Comparison of ENCODE assay signal across 20 cellular contexts in the genomic region with DNA sequence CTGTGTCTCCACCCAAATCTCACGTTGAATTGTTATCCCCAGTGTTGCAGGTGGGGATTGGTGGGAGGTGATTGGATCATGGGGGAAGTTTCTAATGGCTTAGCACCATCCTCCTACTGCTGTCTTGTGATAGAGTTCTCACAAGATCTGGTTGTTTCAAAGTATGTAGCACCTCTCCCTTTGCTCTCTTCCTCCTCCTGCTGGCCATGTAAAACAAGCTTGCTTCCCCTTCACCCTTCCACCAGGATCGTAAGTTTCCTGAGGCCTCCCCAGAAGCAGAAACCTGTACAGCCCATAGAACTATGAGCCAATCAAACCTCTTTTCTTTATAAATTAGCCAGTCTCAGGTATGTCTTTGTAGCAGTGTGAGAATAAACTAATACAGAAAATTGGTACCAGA.
DNase-seq lines count a peak whose midpoint lies in the region; ATAC-seq, FAIRE-seq and TF ChIP-seq lines count a peak whose summit lies in the region.
"Had no signal": no experiment of that assay in that cellular context is flagged by ENCODE, and none has a peak within 500 bp of the region (broad histone marks: within the 10 kb centered on the region; RNA-seq: fewer than 3 reads in every experiment).

No MANE protein-coding gene starts in this region.

- peaks cover 8% of the 10 kb centered on the region for H3K9me3 ChIP-seq in astrocyte (ENCODE audit: insufficient read depth, low read depth, low read length)
- peaks cover 5% of the 10 kb centered on the region for H3K9me3 ChIP-seq in keratinocyte (ENCODE audit: control insufficient read depth, low read depth, low read length)
- H3K9me3 ChIP-seq in CD4-positive, alpha-beta memory T cell (ENCODE audit: control insufficient read depth in 1 of 2, low read length in 2 of 2), result no peaks in the 10 kb centered on the region
- H3K9me3 ChIP-seq: Peyer's patch had no signal

- ATAC-seq in GM18498 (IDR thresholded peaks at IDR 0.05; ENCODE audit: unreplicated experiment), result no peak
- ATAC-seq: stimulated activated naive B cell treated with anti-CD40 and anti-IgM and Interleukin-4, amounts not matched to agents 10 μg/mL and 1 μg/mL and 100 μg/mL, for 72 hours; T-cell had no signal

- H3K4me1 Mint-ChIP-seq in astrocyte (ENCODE audit: low read depth, unreplicated experiment), result peaks cover 22% of the 10 kb centered on the region
- H3K4me1 Mint-ChIP-seq in CD4-positive, alpha-beta memory T cell, result no peaks in the 10 kb centered on the region
- H3K4me1 Mint-ChIP-seq: B cell; stimulated activated naive B cell treated with anti-CD40 and anti-IgM and Interleukin-4, amounts not matched to agents 10 μg/mL and 1 μg/mL and 100 μg/mL, for 72 hours; T-cell had no signal

- FAIRE-seq in astrocyte (lab: Jason Lieb, UNC) (no peak), keratinocyte (lab: Jason Lieb, UNC) (no peak)
- FAIRE-seq: kidney, urothelium cell line had no signal

- H3K4me2 ChIP-seq in astrocyte (ENCODE audit: low read length) (no peak overlapping the region), keratinocyte (ENCODE audit: control insufficient read depth, extremely low read depth, insufficient read depth, low read depth, low read length) (no peak overlapping the region)

- H3K4me1 ChIP-seq in astrocyte (ENCODE audit: insufficient read depth, low read length), result peaks cover 10% of the 10 kb centered on the region
- H3K4me1 ChIP-seq in keratinocyte (ENCODE audit: control insufficient read depth, extremely low read depth, insufficient read depth, low read length), result peaks cover 16% of the 10 kb centered on the region
- no peaks in the 10 kb centered on the region for H3K4me1 ChIP-seq in CD4-positive, alpha-beta memory T cell (ENCODE audit: insufficient read depth, low read length)
- H3K4me1 ChIP-seq: Peyer's patch had no signal

- POLR2A ChIA-PET in CD4-positive, alpha-beta memory T cell (lab: Charles Lee; ENCODE audit: partially characterized antibody), result no interaction called here

- CTCF ChIA-PET in CD4-positive, alpha-beta memory T cell (lab: Charles Lee; ENCODE audit: partially characterized antibody), result no interaction called here

- H3K27ac ChIP-seq in astrocyte (ENCODE audit: low read depth, low read length), result no peak overlapping the region
- no peak overlapping the region for H3K27ac ChIP-seq in keratinocyte (ENCODE audit: control insufficient read depth, insufficient read depth, low read length)
- H3K27ac ChIP-seq in CD4-positive, alpha-beta memory T cell (ENCODE audit: low read depth, low read length), result no peak overlapping the region
- H3K27ac ChIP-seq: Peyer's patch had no signal

- peaks cover 9% of the 10 kb centered on the region for H3K9me3 Mint-ChIP-seq in astrocyte (ENCODE audit: unreplicated experiment)
- H3K9me3 Mint-ChIP-seq in CD4-positive, alpha-beta memory T cell, result peaks cover 0 to 27% (median 6%) of the 10 kb centered on the region in 8 donors

- peak; percentile 3 for TF ChIP-seq CTCF in astrocyte (IDR thresholded peaks at IDR 0.05; ENCODE audit: insufficient read depth, low read depth, low read length)
- TF ChIP-seq CTCF in keratinocyte (optimal IDR thresholded peaks at IDR 0.05 in 1 of 3, IDR thresholded peaks at IDR 0.05 in 1 of 3, conservative IDR thresholded peaks at IDR 0.05 in 1 of 3; ENCODE audit: extremely low read depth in 1 of 3, insufficient read depth in 2 of 3, low read length in 3 of 3), result peak; percentile 40 to 73 (median 56)

- peak; percentile 30 for DNase-seq in CD1c-positive myeloid dendritic cell (ENCODE audit: extremely low spot score)
- peak; percentile 45 for DNase-seq in LHCN-M2 (ENCODE audit: low read depth)
- no peak for DNase-seq in astrocyte (ENCODE audit: low read depth)
- no peak for DNase-seq in keratinocyte (ENCODE audit: low read depth, low spot score)
- no peak for DNase-seq in CD4-positive, alpha-beta memory T cell
- DNase-seq in NOMO-1 treated with DMSO at 0.1 percent for 48 hours (lab: John Stamatoyannopoulos, UW; ENCODE audit: unreplicated experiment), result no peak
- no peak for DNase-seq in HPDE6-E6E7 (ENCODE audit: extremely low spot score)
- DNase-seq: activated naive CD4-positive, alpha-beta T cell treated with anti-CD3 and anti-CD28 coated beads for 36 hours; central memory CD4-positive, alpha-beta T cell; DMS79 treated with DMSO at 0.1 percent for 48 hours; HCEC 1CT; kidney; NCI-H146; NCI-H446 treated with DMSO at 0.1 percent for 48 hours; Peyer's patch; stimulated activated naive B cell treated with anti-CD40 and anti-IgM and Interleukin-4, amounts not matched to agents 10 μg/mL and 1 μg/mL and 100 μg/mL, for 72 hours had no signal

- no peak overlapping the region for H3K4me3 ChIP-seq in astrocyte (ENCODE audit: insufficient read depth, low read depth, low read length)
- H3K4me3 ChIP-seq in keratinocyte (ENCODE audit: control insufficient read depth in 2 of 3, extremely low read depth in 1 of 3, insufficient read depth in 2 of 3, low read depth in 1 of 3, low read length in 3 of 3), result no peak overlapping the region
- no peak overlapping the region for H3K4me3 ChIP-seq in CD4-positive, alpha-beta memory T cell (ENCODE audit: low read length in 2 of 2)
- H3K4me3 ChIP-seq: Peyer's patch had no signal

- dilution Hi-C loops in keratinocyte (cut with MboI; ENCODE audit: extremely low pct_ligation_motif_present, low sequenced_read_pairs), result no loop called here

- H3K9ac ChIP-seq in astrocyte (ENCODE audit: low read length) (no peak overlapping the region), keratinocyte (ENCODE audit: control insufficient read depth, extremely low read depth, insufficient read depth, low read length) (no peak overlapping the region)

- H3K4me3 Mint-ChIP-seq in astrocyte (ENCODE audit: unreplicated experiment), result no peak overlapping the region
- no peak overlapping the region for H3K4me3 Mint-ChIP-seq in CD4-positive, alpha-beta memory T cell
- H3K4me3 Mint-ChIP-seq: activated naive CD4-positive, alpha-beta T cell treated with anti-CD3 and anti-CD28 coated beads for 36 hours; B cell; stimulated activated naive B cell treated with anti-CD40 and anti-IgM and Interleukin-4, amounts not matched to agents 10 μg/mL and 1 μg/mL and 100 μg/mL, for 72 hours; T-cell had no signal

- no peaks in the 10 kb centered on the region for H3K36me3 Mint-ChIP-seq in astrocyte (ENCODE audit: low read depth, unreplicated experiment)
- H3K36me3 Mint-ChIP-seq in CD4-positive, alpha-beta memory T cell, result no peaks in the 10 kb centered on the region
- H3K36me3 Mint-ChIP-seq: stimulated activated naive B cell treated with anti-CD40 and anti-IgM and Interleukin-4, amounts not matched to agents 10 μg/mL and 1 μg/mL and 100 μg/mL, for 72 hours; T-cell had no signal

- no peaks in the 10 kb centered on the region for H3K27me3 ChIP-seq in astrocyte (ENCODE audit: insufficient read depth, low read length)
- H3K27me3 ChIP-seq in keratinocyte (ENCODE audit: control insufficient read depth, extremely low read depth, insufficient read depth, low read length), result no peaks in the 10 kb centered on the region
- H3K27me3 ChIP-seq in CD4-positive, alpha-beta memory T cell (ENCODE audit: insufficient read depth, low read length), result no peaks in the 10 kb centered on the region
- H3K27me3 ChIP-seq: Peyer's patch had no signal

- H3K79me2 ChIP-seq in astrocyte (ENCODE audit: insufficient read depth, low read length) (no peaks in the 10 kb centered on the region), keratinocyte (ENCODE audit: control insufficient read depth, insufficient read depth, low read length) (no peaks in the 10 kb centered on the region)

- H3K27me3 Mint-ChIP-seq in astrocyte (ENCODE audit: low read depth, unreplicated experiment), result no peaks in the 10 kb centered on the region
- peaks cover 0 to 2% of the 10 kb centered on the region in 2 donors for H3K27me3 Mint-ChIP-seq in CD4-positive, alpha-beta memory T cell
- H3K27me3 Mint-ChIP-seq: B cell; stimulated activated naive B cell treated with anti-CD40 and anti-IgM and Interleukin-4, amounts not matched to agents 10 μg/mL and 1 μg/mL and 100 μg/mL, for 72 hours had no signal

- no peak overlapping the region for H3K27ac Mint-ChIP-seq in astrocyte (ENCODE audit: unreplicated experiment)
- H3K27ac Mint-ChIP-seq in CD4-positive, alpha-beta memory T cell, result no peak overlapping the region
- H3K27ac Mint-ChIP-seq: activated naive CD4-positive, alpha-beta T cell treated with anti-CD3 and anti-CD28 coated beads for 36 hours; B cell; stimulated activated naive B cell treated with anti-CD40 and anti-IgM and Interleukin-4, amounts not matched to agents 10 μg/mL and 1 μg/mL and 100 μg/mL, for 72 hours; T-cell had no signal

- no peak overlapping the region for H2AFZ ChIP-seq in astrocyte (ENCODE audit: low read depth, low read length)
- H2AFZ ChIP-seq in keratinocyte (ENCODE audit: control insufficient read depth, low read length), result no peak overlapping the region

- intact Hi-C loops in CD4-positive, alpha-beta memory T cell (cut with micrococcal nuclease), result no loop called here

- H3K9me1 ChIP-seq in keratinocyte (ENCODE audit: control insufficient read depth, extremely low read depth, insufficient read depth, low read length), result no peaks in the 10 kb centered on the region

- H3K36me3 ChIP-seq in astrocyte (ENCODE audit: insufficient read depth, low read length) (no peaks in the 10 kb centered on the region), keratinocyte (ENCODE audit: control insufficient read depth in 2 of 2, extremely low read depth in 1 of 2, insufficient read depth in 2 of 2, low read length in 2 of 2) (no peaks in the 10 kb centered on the region)
- H3K36me3 ChIP-seq in CD4-positive, alpha-beta memory T cell (ENCODE audit: insufficient read depth, low read length), result no peaks in the 10 kb centered on the region
- H3K36me3 ChIP-seq: Peyer's patch had no signal

- H4K20me1 ChIP-seq in astrocyte (ENCODE audit: insufficient read depth, low read length), result no peaks in the 10 kb centered on the region
- no peaks in the 10 kb centered on the region for H4K20me1 ChIP-seq in keratinocyte (ENCODE audit: control insufficient read depth, extremely low read depth, insufficient read depth, low read length)

Comparison
In these comparisons a context has a peak if more than half of its experiments do, and no peak if none do; other contexts are left out.
1. DNase-seq: peak in CD1c-positive myeloid dendritic cell (single experiment) and LHCN-M2 (single experiment); none in astrocyte (single experiment), keratinocyte (single experiment), CD4-positive, alpha-beta memory T cell (0 of 5), NOMO-1 treated with DMSO at 0.1 percent for 48 hours (single experiment) and HPDE6-E6E7 (single experiment).